Comparison of ENCODE assay signal across 9 cellular contexts in the genomic region with DNA sequence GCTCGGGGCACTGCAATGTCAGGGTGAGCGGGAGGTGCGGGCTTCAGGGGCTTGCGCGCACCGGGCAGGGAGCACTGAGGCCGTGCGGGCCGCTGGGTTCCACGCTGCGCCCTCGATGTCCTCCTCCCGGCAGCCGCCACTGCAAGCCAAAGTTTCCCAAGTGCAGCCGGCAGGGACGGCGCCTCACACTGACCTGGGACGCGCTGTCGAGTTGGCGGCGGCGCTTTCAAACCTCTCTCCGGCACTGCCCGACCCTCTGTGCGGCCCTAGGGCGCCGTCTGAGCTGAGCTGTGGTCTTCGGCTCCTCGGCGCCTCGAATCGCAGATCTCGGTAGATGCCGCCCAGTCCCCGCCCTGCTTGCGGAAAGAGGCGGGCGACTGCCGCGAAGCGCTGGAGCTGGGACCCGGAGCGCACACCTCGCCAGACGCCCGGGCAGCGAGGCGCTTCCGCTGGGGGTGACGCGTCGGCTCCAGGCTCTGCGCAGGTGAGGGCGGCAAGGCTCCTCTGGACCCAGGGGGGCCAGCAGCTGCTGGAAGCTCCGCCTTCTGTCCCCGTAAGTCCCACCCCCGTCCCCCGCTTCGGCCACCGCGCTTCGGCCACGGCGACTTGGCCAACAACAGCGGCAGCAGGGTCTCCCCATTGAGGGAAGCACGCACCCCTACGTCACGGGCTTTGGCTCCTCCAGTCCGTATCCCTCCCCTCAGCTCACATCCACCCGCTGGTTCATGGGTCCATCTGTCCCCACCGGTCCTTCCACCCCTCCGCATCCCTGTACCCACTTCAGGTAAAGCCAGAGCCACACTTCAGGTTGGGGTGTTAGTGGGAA. TPM values are rescaled to one million over a fixed set of nuclear protein-coding genes. Genes with fewer than 3 reads are reported as not detected.
DNase-seq lines count a peak whose midpoint lies in the region; ATAC-seq and TF ChIP-seq lines count a peak whose summit lies in the region.
"Had no signal": no experiment of that assay in that cellular context is flagged by ENCODE, and none has a peak within 500 bp of the region (broad histone marks: within the 10 kb centered on the region; RNA-seq: fewer than 3 reads in every experiment).

A gene (minus strand): TSS at position 320 of the 826 bp plus-strand sequence. CDS start 10,261 bp downstream, outside the sequence.

- peaks cover 7 to 18% (median 17%) of the 10 kb centered on the region in 4 donors for H3K4me1 ChIP-seq in esophagus muscularis mucosa
- peaks cover 5% of the 10 kb centered on the region for H3K4me1 ChIP-seq in neuron (ENCODE audit: insufficient read depth, low read length)
- H3K4me1 ChIP-seq in gastroesophageal sphincter: peaks cover 0 to 18% (median 8%) of the 10 kb centered on the region in 3 donors

- H3K9me3 ChIP-seq in SU-DHL-6 (ENCODE audit: insufficient read depth, low read length) (no peaks in the 10 kb centered on the region), esophagus muscularis mucosa (no peaks in the 10 kb centered on the region), neuron (ENCODE audit: low read length) (peaks cover 3% of the 10 kb centered on the region), gastroesophageal sphincter (no peaks in the 10 kb centered on the region)

- TF ChIP-seq CTCF in BJ (IDR thresholded peaks at IDR 0.05; ENCODE audit: insufficient read depth, low read depth, low read length) (no peak), GM20000 (IDR thresholded peaks at IDR 0.05; ENCODE audit: extremely low read depth, missing control alignments) (no peak), SU-DHL-6 (IDR thresholded peaks at IDR 0.05; ENCODE audit: insufficient read depth, low read length, poor library complexity, severe bottlenecking) (no peak), esophagus muscularis mucosa (IDR thresholded peaks at IDR 0.05) (no peak), gastroesophageal sphincter (IDR thresholded peaks at IDR 0.05) (no peak)

- POLR2A ChIA-PET in BJ (lab: Charles Lee): no interaction called here

- no peak within 1 kb of the TSS for H3K27ac ChIP-seq in SU-DHL-6 (ENCODE audit: low read depth, low read length)
- no peak within 1 kb of the TSS for H3K27ac ChIP-seq in esophagus muscularis mucosa (replicated peaks in 1 of 4)
- H3K27ac ChIP-seq in gastroesophageal sphincter: no peak within 1 kb of the TSS

- peaks cover 24% of the 10 kb centered on the region for H3K27me3 ChIP-seq in BJ (ENCODE audit: control insufficient read depth, insufficient read depth, low read length)
- no peaks in the 10 kb centered on the region for H3K27me3 ChIP-seq in SU-DHL-6 (ENCODE audit: low read length)
- H3K27me3 ChIP-seq in esophagus muscularis mucosa: peaks cover 0 to 75% (median 19%) of the 10 kb centered on the region in 4 donors
- H3K27me3 ChIP-seq in neuron (ENCODE audit: insufficient read depth, low read length): peaks cover 24% of the 10 kb centered on the region
- peaks cover 71% of the 10 kb centered on the region for H3K27me3 ChIP-seq in gastroesophageal sphincter

- no peak for TF ChIP-seq POLR2A in esophagus muscularis mucosa (IDR thresholded peaks at IDR 0.05; ENCODE audit: low read depth)
- TF ChIP-seq POLR2A in gastroesophageal sphincter (IDR thresholded peaks at IDR 0.05): no peak

- no peak for DNase-seq in BJ (ENCODE audit: low read depth)
- peak; percentile 65 for DNase-seq in GM20000 (ENCODE audit: low spot score)
- no peak for DNase-seq in esophagus muscularis mucosa (ENCODE audit: extremely low spot score)

- no peaks in the 10 kb centered on the region for H3K9me2 ChIP-seq in SU-DHL-6 (replicated peaks; ENCODE audit: insufficient read depth, low read length)

- no peaks in the 10 kb centered on the region for H3K79me2 ChIP-seq in SU-DHL-6 (ENCODE audit: insufficient read depth, low read length)

- WGBS in esophagus muscularis mucosa: 5% methylated on average over 25 of the region's 73 CpGs
- WGBS in gastroesophageal sphincter (ENCODE audit: low coverage in 1 of 2), 2 donors: 0 to 7% methylated on average over 1 to 9 of the region's 73 CpGs

- no peaks in the 10 kb centered on the region for H4K20me1 ChIP-seq in SU-DHL-6 (ENCODE audit: low read depth, low read length)

- H3K4me3 ChIP-seq in BJ (ENCODE audit: low read depth, low read length) (peak within 1 kb of the TSS; percentile 25), SU-DHL-6 (ENCODE audit: insufficient read depth, low read length, poor library complexity, severe bottlenecking) (peak within 1 kb of the TSS; percentile 48), esophagus muscularis mucosa (peak within 1 kb of the TSS; percentile 34 to 44 (median 39)), neuron (ENCODE audit: low read length) (peak within 1 kb of the TSS; percentile 42), gastroesophageal sphincter (peak within 1 kb of the TSS in 1 of 2 donors; percentile 35)

- H3K36me3 ChIP-seq in BJ (ENCODE audit: control insufficient read depth, insufficient read depth, low read length): no peaks in the 10 kb centered on the region
- no peaks in the 10 kb centered on the region for H3K36me3 ChIP-seq in SU-DHL-6 (ENCODE audit: low read length)
- no peaks in the 10 kb centered on the region for H3K36me3 ChIP-seq in esophagus muscularis mucosa
- H3K36me3 ChIP-seq in neuron (ENCODE audit: insufficient read depth, low read length): no peaks in the 10 kb centered on the region
- H3K36me3 ChIP-seq in gastroesophageal sphincter: no peaks in the 10 kb centered on the region

- peak within 1 kb of the TSS; percentile 51 for H2AFZ ChIP-seq in SU-DHL-6 (ENCODE audit: low read depth, low read length, severe bottlenecking)
- peak within 1 kb of the TSS; percentile 84 for H2AFZ ChIP-seq in neuron (ENCODE audit: low read depth, low read length)

- H3K4me2 ChIP-seq in SU-DHL-6 (ENCODE audit: low read depth, low read length, poor library complexity, severe bottlenecking): peak within 1 kb of the TSS; percentile 49

- ATAC-seq in gastroesophageal sphincter (no peak), GM21367 (IDR thresholded peaks at IDR 0.05; ENCODE audit: unreplicated experiment) (no peak), GM19452 (IDR thresholded peaks at IDR 0.05; ENCODE audit: unreplicated experiment) (no peak)

- CTCF ChIA-PET in BJ (lab: Yijun Ruan, JAX): no interaction called here

- TF ChIP-seq EP300 in esophagus muscularis mucosa (IDR thresholded peaks at IDR 0.05) (no peak), gastroesophageal sphincter (IDR thresholded peaks at IDR 0.05) (no peak)

- peak within 1 kb of the TSS; percentile 34 for H3K9ac ChIP-seq in SU-DHL-6 (ENCODE audit: low read length)

- intact Hi-C loops in esophagus muscularis mucosa (cut with DNase I): no loop called here

- H3F3A ChIP-seq in SU-DHL-6 (ENCODE audit: insufficient read depth): no peaks in the 10 kb centered on the region

RNA-seq across cellular contexts. Expression of the gene that starts here (rescaled TPM):
- polyA plus RNA-seq in BJ (2011; rRNA removed): not detected in 2 replicates
- polyA minus RNA-seq in BJ (2011; rRNA and poly(A)+ RNA removed): not detected in 2 replicates
- under 1 TPM in 1 of 4 donors, not detected in 3; under 0.01 TPM for total RNA-seq in esophagus muscularis mucosa
- total RNA-seq in gastroesophageal sphincter: not detected
- total RNA-seq: HT1080 had no signal
